Comparison of ENCODE assay signal across 20 cellular contexts in genomic region chr15:59738676-59739075, GRCh38. TPM values are rescaled to one million over a fixed set of nuclear protein-coding genes. Genes with fewer than 3 reads are reported as not detected.
DNase-seq lines count a peak whose midpoint lies in the region; ATAC-seq and TF ChIP-seq lines count a peak whose summit lies in the region.
"Had no signal": no experiment of that assay in that cellular context is flagged by ENCODE, and none has a peak within 500 bp of the region (broad histone marks: within the 10 kb centered on the region; RNA-seq: fewer than 3 reads in every experiment).

No MANE protein-coding gene starts in this region.

- DNase-seq in NCI-H1092 treated with DMSO at 0.1 percent for 48 hours (lab: John Stamatoyannopoulos, UW) (peak; percentile 17), NCI-H1092 (lab: John Stamatoyannopoulos, UW) (no peak), NCI-H2081 treated with DMSO at 0.1 percent for 48 hours (lab: John Stamatoyannopoulos, UW) (peak; percentile 28), NCI-H2171 treated with DMSO at 0.1 percent for 48 hours (lab: John Stamatoyannopoulos, UW) (no peak), ascending aorta (ENCODE audit: low spot score in 2 of 2) (no peak)
- DNase-seq: CD8-positive, alpha-beta memory T cell; KBM-7; NCI-H187 treated with DMSO at 0.1 percent for 48 hours; NCI-H524; NK-92 treated with Interleukin-12 subunit alpha and Interleukin-12 subunit beta, amount 100 ng/mL, for 24 hours; SHP77 treated with DMSO at 0.1 percent for 48 hours; T-helper 1 cell; T1000 had no signal

- TF ChIP-seq CTCF in VCaP (conservative IDR thresholded peaks at IDR 0.05) (no peak), ascending aorta (IDR thresholded peaks at IDR 0.05) (no peak)

- ATAC-seq in HG03039 (IDR thresholded peaks at IDR 0.05; ENCODE audit: unreplicated experiment) = no peak
- ATAC-seq in GM19035 (IDR thresholded peaks at IDR 0.05; ENCODE audit: unreplicated experiment) = no peak
- ATAC-seq: GM23338, HCT116, SK-N-SH treated with all-trans-retinoic acid at 6 μM for 48 hours had no signal

- no peak overlapping the region for H3K4me3 ChIP-seq in ascending aorta
- H3K4me3 ChIP-seq: GM23338 had no signal

- H3K27ac ChIP-seq in VCaP (peak overlapping the region; percentile 38), ascending aorta (no peak overlapping the region)
- H3K27ac ChIP-seq: 22Rv1 had no signal

- H3K4me1 ChIP-seq in ascending aorta = no peaks in the 10 kb centered on the region

- H3K9me3 ChIP-seq in ascending aorta = no peaks in the 10 kb centered on the region

- no peaks in the 10 kb centered on the region for H3K27me3 ChIP-seq in ascending aorta

- H3K36me3 ChIP-seq in ascending aorta = no peaks in the 10 kb centered on the region

- intact Hi-C loops in ascending aorta (cut with DNase I) = no loop called here

RNA-seq across cellular contexts. Expression of gene BNIP2, which starts 49.6 kb away (rescaled TPM):
- 60.1 TPM for total RNA-seq in ascending aorta

Comparison
In these comparisons a context has a peak if more than half of its experiments do, and no peak if none do; other contexts are left out.
1. DNase-seq: peak in NCI-H1092 treated with DMSO at 0.1 percent for 48 hours (single experiment) and NCI-H2081 treated with DMSO at 0.1 percent for 48 hours (single experiment); none in NCI-H1092 (single experiment), NCI-H2171 treated with DMSO at 0.1 percent for 48 hours (single experiment) and ascending aorta (0 of 2).